ENCODE assay signal across 24 cellular contexts in genomic region chr3:174791161-174791560, GRCh38.
DNase-seq lines count a peak whose midpoint lies in the region; TF ChIP-seq lines count a peak whose summit lies in the region.
"Had no signal": no experiment of that assay in that cellular context is flagged by ENCODE, and none has a peak within 500 bp of the region (broad histone marks: within the 10 kb centered on the region; RNA-seq: fewer than 3 reads in every experiment).

No MANE protein-coding gene starts in this region.

- H3K4me1 ChIP-seq in PC-9 (replicated peaks; ENCODE audit: insufficient read depth), result no peaks in the 10 kb centered on the region
- no peaks in the 10 kb centered on the region for H3K4me1 ChIP-seq in neuronal stem cell (ENCODE audit: control insufficient read depth in 2 of 2, insufficient read depth in 1 of 2, low read depth in 1 of 2, low read length in 2 of 2)
- H3K4me1 ChIP-seq in mesenchymal stem cell (ENCODE audit: control insufficient read depth, insufficient read depth, low read depth, low read length), result no peaks in the 10 kb centered on the region
- H3K4me1 ChIP-seq: BE2C, BLaER1 had no signal

- no TSS peak for BruUV-seq in PC-9 (replicated peaks; lab: Mats Ljungman, UMichigan)

- H3K14ac ChIP-seq in neuronal stem cell (ENCODE audit: low read length), result no peak overlapping the region
- H3K14ac ChIP-seq in mesenchymal stem cell (ENCODE audit: low read length in 2 of 2), result no peak overlapping the region

- H3K9me2 ChIP-seq in PC-9 (ENCODE audit: insufficient read depth), result 0 out of 2 replicates have a peak, but pooled peaks cover 8% of the 10 kb centered on the region

- H3K27me3 ChIP-seq in PC-9 (ENCODE audit: insufficient read depth, low read depth), result no peaks in the 10 kb centered on the region
- H3K27me3 ChIP-seq in neuronal stem cell (ENCODE audit: control insufficient read depth in 3 of 3, insufficient read depth in 3 of 3, low read depth in 1 of 3, low read length in 3 of 3), result no peaks in the 10 kb centered on the region
- no peaks in the 10 kb centered on the region for H3K27me3 ChIP-seq in mesenchymal stem cell (ENCODE audit: control insufficient read depth in 1 of 2, insufficient read depth in 1 of 2, low read length in 2 of 2)
- H3K27me3 ChIP-seq: BE2C, BLaER1 had no signal

- no peaks in the 10 kb centered on the region for H3F3A ChIP-seq in PC-9 (ENCODE audit: insufficient read depth, low read depth)

- H3K79me1 ChIP-seq in neuronal stem cell (ENCODE audit: low read depth, low read length), result no peaks in the 10 kb centered on the region
- H3K79me1 ChIP-seq in mesenchymal stem cell (replicated peaks; ENCODE audit: low read length, poor library complexity, severe bottlenecking), result no peaks in the 10 kb centered on the region

- no peak overlapping the region for H3K4me2 ChIP-seq in PC-9
- H3K4me2 ChIP-seq in neuronal stem cell (ENCODE audit: insufficient read depth, low read length, poor library complexity, severe bottlenecking), result no peak overlapping the region
- H3K4me2 ChIP-seq in mesenchymal stem cell (ENCODE audit: low read length, poor library complexity, severe bottlenecking), result no peak overlapping the region
- H3K4me2 ChIP-seq: BLaER1 had no signal

- no peak overlapping the region for H2BK12ac ChIP-seq in neuronal stem cell (ENCODE audit: low read length)
- H2BK12ac ChIP-seq in mesenchymal stem cell (ENCODE audit: low read length in 2 of 2), result no peak overlapping the region

- H3K9me3 ChIP-seq in PC-9 (ENCODE audit: insufficient read depth, low read depth) (no peaks in the 10 kb centered on the region), neuronal stem cell (replicated peaks in 1 of 2; ENCODE audit: control insufficient read depth in 2 of 2, insufficient read depth in 1 of 2, low read depth in 1 of 2, low read length in 2 of 2) (no peaks in the 10 kb centered on the region), mesenchymal stem cell (ENCODE audit: control insufficient read depth, low read length) (no peaks in the 10 kb centered on the region)
- H3K9me3 ChIP-seq: BE2C, BLaER1 had no signal

- H4K91ac ChIP-seq in neuronal stem cell (ENCODE audit: low read depth, low read length, poor library complexity) (no peak overlapping the region), mesenchymal stem cell (ENCODE audit: low read length) (no peak overlapping the region)

- no peaks in the 10 kb centered on the region for H4K20me1 ChIP-seq in PC-9 (ENCODE audit: insufficient read depth)
- H4K20me1 ChIP-seq: BLaER1 had no signal

- H3K27ac ChIP-seq in PC-9 (no peak overlapping the region), neuronal stem cell (replicated peaks; ENCODE audit: low read length) (no peak overlapping the region), mesenchymal stem cell (ENCODE audit: low read length, poor library complexity, severe bottlenecking) (no peak overlapping the region)
- H3K27ac ChIP-seq: BLaER1 had no signal

- no peak overlapping the region for H3K4ac ChIP-seq in neuronal stem cell (ENCODE audit: low read length)
- H3K4ac ChIP-seq in mesenchymal stem cell (ENCODE audit: low read depth in 1 of 2, low read length in 2 of 2), result no peak overlapping the region

- H3K36me3 ChIP-seq in PC-9 (ENCODE audit: low read depth), result no peaks in the 10 kb centered on the region
- H3K36me3 ChIP-seq in neuronal stem cell (replicated peaks in 1 of 2; ENCODE audit: control insufficient read depth in 2 of 2, insufficient read depth in 2 of 2, low read length in 2 of 2), result no peaks in the 10 kb centered on the region
- no peaks in the 10 kb centered on the region for H3K36me3 ChIP-seq in mesenchymal stem cell (ENCODE audit: control insufficient read depth in 1 of 2, insufficient read depth in 2 of 2, low read depth in 1 of 2, low read length in 2 of 2)
- H3K36me3 ChIP-seq: BE2C, BLaER1 had no signal

- H3K9ac ChIP-seq in neuronal stem cell (ENCODE audit: low read depth, low read length, poor library complexity), result no peak overlapping the region
- no peak overlapping the region for H3K9ac ChIP-seq in mesenchymal stem cell (ENCODE audit: low read length)
- H3K9ac ChIP-seq: BLaER1 had no signal

- H3K4me3 ChIP-seq in PC-9, result no peak overlapping the region
- H3K4me3 ChIP-seq in neuronal stem cell (ENCODE audit: low read length in 2 of 2), result no peak overlapping the region
- no peak overlapping the region for H3K4me3 ChIP-seq in mesenchymal stem cell (ENCODE audit: insufficient read depth in 1 of 2, low read depth in 1 of 2, low read length in 2 of 2)
- H3K4me3 ChIP-seq: BLaER1, GM12878 had no signal

- no peaks in the 10 kb centered on the region for H3K79me2 ChIP-seq in PC-9 (ENCODE audit: low read depth)

- H2AK5ac ChIP-seq in neuronal stem cell (ENCODE audit: low read depth, low read length) (no peak overlapping the region), mesenchymal stem cell (ENCODE audit: low read length, severe bottlenecking) (no peak overlapping the region)

- no peak overlapping the region for H3K18ac ChIP-seq in neuronal stem cell (ENCODE audit: low read length)
- no peak overlapping the region for H3K18ac ChIP-seq in mesenchymal stem cell (ENCODE audit: low read depth in 1 of 2, low read length in 2 of 2)

- 0 out of 2 replicates have a peak overlapping the region, but pooled peaks have one; percentile 17 for H2AFZ ChIP-seq in PC-9
- H2AFZ ChIP-seq in neuronal stem cell (ENCODE audit: low read length), result peak overlapping the region; percentile 15
- H2AFZ ChIP-seq in mesenchymal stem cell (ENCODE audit: low read depth, low read length), result no peak overlapping the region

- no peak overlapping the region for H2BK120ac ChIP-seq in neuronal stem cell (ENCODE audit: low read depth, low read length)
- H2BK120ac ChIP-seq in mesenchymal stem cell (ENCODE audit: low read depth, low read length), result no peak overlapping the region

- WGBS in neuronal stem cell (ENCODE audit: extremely low coverage in 2 of 2, insufficient read length in 2 of 2, insufficient replicate concordance in 1 of 2), 2 donors, result no CpG with 5 or more reads among the region's 3 CpGs
- WGBS in mesenchymal stem cell, result 100% methylated on average over 2 of the region's 3 CpGs

- no peak overlapping the region for H4K8ac ChIP-seq in neuronal stem cell (ENCODE audit: low read depth, low read length)
- no peak overlapping the region for H4K8ac ChIP-seq in mesenchymal stem cell (ENCODE audit: low read length)

- POLR2A ChIA-PET in PC-9 (lab: Charles Lee; ENCODE audit: unreplicated experiment), result no interaction called here

- H3K23ac ChIP-seq in neuronal stem cell (ENCODE audit: low read depth, low read length, poor library complexity) (no peak overlapping the region), mesenchymal stem cell (ENCODE audit: low read length in 2 of 2) (no peak overlapping the region)

- intact Hi-C loops in PC-9 (cut with micrococcal nuclease; ENCODE audit: unreplicated experiment), result no loop called here
- intact Hi-C loops in head of caudate nucleus (cut with DNase I), result no loop called here

- no peak overlapping the region for H2BK5ac ChIP-seq in neuronal stem cell (ENCODE audit: low read length)
- no peak overlapping the region for H2BK5ac ChIP-seq in mesenchymal stem cell (ENCODE audit: low read depth, low read length, poor library complexity, severe bottlenecking)

- H2BK15ac ChIP-seq in neuronal stem cell (ENCODE audit: low read length) (no peak overlapping the region), mesenchymal stem cell (ENCODE audit: low read depth, poor library complexity, severe bottlenecking) (no peak overlapping the region)

- CTCF ChIA-PET in PC-9 (lab: Charles Lee), result no interaction called here

- DNase-seq in PC-9, result no peak
- DNase-seq in foreskin melanocyte, result peak; percentile 34
- no peak for DNase-seq in neuronal stem cell (ENCODE audit: low spot score)
- no peak for DNase-seq in head of caudate nucleus
- no peak for DNase-seq in T-helper 9 cell
- DNase-seq in midbrain (lab: John Stamatoyannopoulos, UW), result no peak
- DNase-seq in mesenchymal stem cell, result no peak
- DNase-seq: 8988T; ACHN; BE2C; C1 segment of cervical spinal cord; CD4-positive, alpha-beta memory T cell; CD4-positive, CD25-positive, alpha-beta regulatory T cell; CD8-positive, alpha-beta memory T cell; COR-L47; DMS 273 treated with DMSO at 0.1 percent for 48 hours; DMS153; DMS53; DMS79; DND-41; EL; GDM1 had no signal

- no peak for TF ChIP-seq CTCF in PC-9 (conservative IDR thresholded peaks at IDR 0.05)
